In genomic region chr14:63563370-63564026, GRCh38 we compare ENCODE assay signal across 22 cellular contexts. TPM values are rescaled to one million over a fixed set of nuclear protein-coding genes. Genes with fewer than 3 reads are reported as not detected.
A peak's percentile ranks its signal among the peaks of the same experiment; 100 is the strongest.
DNase-seq lines count a peak whose midpoint lies in the region; ATAC-seq and TF ChIP-seq lines count a peak whose summit lies in the region.
"Had no signal": no experiment of that assay in that cellular context is flagged by ENCODE, and none has a peak within 500 bp of the region (broad histone marks: within the 10 kb centered on the region; RNA-seq: fewer than 3 reads in every experiment).

No MANE protein-coding gene starts in this region.

- H2AFZ ChIP-seq in GM23338 (peak overlapping the region; percentile 43; the same call in 1 of the 2 replicates), osteoblast (ENCODE audit: low read length) (no peak overlapping the region)

- no peaks in the 10 kb centered on the region for H3K9me2 ChIP-seq in GM23338 (ENCODE audit: insufficient read depth)

- no peaks in the 10 kb centered on the region for H3K4me1 Mint-ChIP-seq in GM23338
- H3K4me1 Mint-ChIP-seq in endothelial cell (ENCODE audit: unreplicated experiment): no peaks in the 10 kb centered on the region
- H3K4me1 Mint-ChIP-seq: activated B cell treated with CpG ODN at 0.5 μM for 24 hours, B cell, immature natural killer cell had no signal

- no peaks in the 10 kb centered on the region for H3K9me3 Mint-ChIP-seq in GM23338
- no peaks in the 10 kb centered on the region for H3K9me3 Mint-ChIP-seq in endothelial cell (ENCODE audit: unreplicated experiment)
- H3K9me3 Mint-ChIP-seq: immature natural killer cell had no signal

- H3K27ac Mint-ChIP-seq in GM23338: no peak overlapping the region
- H3K27ac Mint-ChIP-seq in endothelial cell (ENCODE audit: unreplicated experiment): no peak overlapping the region
- H3K27ac Mint-ChIP-seq: activated B cell treated with CpG ODN at 0.5 μM for 24 hours, B cell, immature natural killer cell had no signal

- TF ChIP-seq CTCF in GM23338 (conservative IDR thresholded peaks at IDR 0.05; ENCODE audit: low read depth in 2 of 2): no peak
- TF ChIP-seq CTCF in osteoblast (IDR thresholded peaks at IDR 0.05; ENCODE audit: extremely low read depth, low read depth, low read length): no peak
- TF ChIP-seq CTCF in endothelial cell (IDR thresholded peaks at IDR 0.05; ENCODE audit: unreplicated experiment): no peak

- ATAC-seq in GM23338: no peak
- ATAC-seq: body of pancreas had no signal

- H3K27ac ChIP-seq in GM23338 (ENCODE audit: low read depth) (no peak overlapping the region), osteoblast (ENCODE audit: low read depth, low read length) (no peak overlapping the region)
- H3K27ac ChIP-seq: body of pancreas, Peyer's patch, skin epidermis, vagina had no signal

- H3F3A ChIP-seq in GM23338 (replicated peaks; ENCODE audit: low read depth): no peaks in the 10 kb centered on the region

- DNase-seq in GM23338 (ENCODE audit: low spot score): no peak
- DNase-seq in RPMI7951 (ENCODE audit: low read depth): peak; percentile 91
- peak; percentile 55 for DNase-seq in dermis blood vessel endothelial cell
- peak; percentile 81 for DNase-seq in osteoblast (ENCODE audit: insufficient read length, low spot score, missing footprints)
- DNase-seq in NK-92 treated with Interleukin-12 subunit alpha and Interleukin-12 subunit beta, amount 100 ng/mL, for 24 hours (lab: John Stamatoyannopoulos, UW): no peak
- DNase-seq in erythroblast (lab: John Stamatoyannopoulos, UW): no peak
- DNase-seq in DMS79 (lab: John Stamatoyannopoulos, UW): no peak
- no peak for DNase-seq in endothelial cell (ENCODE audit: low spot score)
- DNase-seq: activated B cell treated with CpG ODN at 0.5 μM for 24 hours; activated effector memory CD4-positive, alpha-beta T cell treated with anti-CD3 and anti-CD28 coated beads, Interleukin-2, amount 50 U/mL, for 16 hours; DND-41; effector memory CD4-positive, alpha-beta T cell; immature natural killer cell; midbrain; NCI-H1694 treated with DMSO at 0.1 percent for 48 hours; NCI-H524; Peyer's patch; stimulated activated naive CD4-positive, alpha-beta T cell had no signal

- H3K4me2 ChIP-seq in GM23338: no peak overlapping the region
- H3K4me2 ChIP-seq in osteoblast (ENCODE audit: insufficient read depth, low read length): no peak overlapping the region

- no peaks in the 10 kb centered on the region for H4K20me1 ChIP-seq in GM23338 (replicated peaks; ENCODE audit: insufficient read depth)
- no peaks in the 10 kb centered on the region for H4K20me1 ChIP-seq in osteoblast (ENCODE audit: insufficient read depth, low read length)

- H3K27me3 Mint-ChIP-seq in GM23338 (ENCODE audit: insufficient read depth, low read depth, poor library complexity) (no peaks in the 10 kb centered on the region), endothelial cell (ENCODE audit: unreplicated experiment) (peaks cover 2% of the 10 kb centered on the region)

- H3K36me3 Mint-ChIP-seq in GM23338 (ENCODE audit: low read depth) (no peaks in the 10 kb centered on the region), endothelial cell (ENCODE audit: low read depth, unreplicated experiment) (no peaks in the 10 kb centered on the region)
- H3K36me3 Mint-ChIP-seq: immature natural killer cell had no signal

- TF ChIP-seq POLR2A in erythroblast (IDR thresholded peaks at IDR 0.05; ENCODE audit: low read length): no peak

- H3K27me3 ChIP-seq in GM23338 (ENCODE audit: insufficient read depth): no peaks in the 10 kb centered on the region
- peaks cover 4% of the 10 kb centered on the region for H3K27me3 ChIP-seq in osteoblast (ENCODE audit: insufficient read depth, low read length)
- H3K27me3 ChIP-seq: body of pancreas, Peyer's patch, vagina had no signal

- H3K79me2 ChIP-seq in GM23338 (replicated peaks; ENCODE audit: insufficient read depth) (no peaks in the 10 kb centered on the region), osteoblast (ENCODE audit: insufficient read depth, low read length) (no peaks in the 10 kb centered on the region)

- no peaks in the 10 kb centered on the region for H3K4me1 ChIP-seq in GM23338 (ENCODE audit: insufficient read depth)
- peaks cover 2% of the 10 kb centered on the region for H3K4me1 ChIP-seq in osteoblast (ENCODE audit: insufficient read depth, low read length)
- H3K4me1 ChIP-seq: body of pancreas, Peyer's patch, vagina had no signal

- no peak overlapping the region for H3K4me3 Mint-ChIP-seq in GM23338
- no peak overlapping the region for H3K4me3 Mint-ChIP-seq in endothelial cell (ENCODE audit: unreplicated experiment)
- H3K4me3 Mint-ChIP-seq: activated B cell treated with CpG ODN at 0.5 μM for 24 hours, B cell, immature natural killer cell had no signal

- no peaks in the 10 kb centered on the region for H3K9me3 ChIP-seq in osteoblast (ENCODE audit: low read depth, low read length)
- H3K9me3 ChIP-seq: body of pancreas, Peyer's patch, vagina had no signal

- no peak overlapping the region for H3K4me3 ChIP-seq in GM23338
- H3K4me3 ChIP-seq in osteoblast (ENCODE audit: insufficient read depth, low read length): no peak overlapping the region
- H3K4me3 ChIP-seq: body of pancreas, Peyer's patch, skin epidermis, vagina had no signal

- H3K36me3 ChIP-seq in GM23338 (ENCODE audit: insufficient read depth) (no peaks in the 10 kb centered on the region), osteoblast (ENCODE audit: insufficient read depth, low read length) (no peaks in the 10 kb centered on the region)
- H3K36me3 ChIP-seq: Peyer's patch, vagina had no signal

TF ChIP-seq in GM23338, 12 proteins besides CTCF, POLR2A, EP300 and RAD21 (continues in another document):
- TF ChIP-seq, protein P1, sequence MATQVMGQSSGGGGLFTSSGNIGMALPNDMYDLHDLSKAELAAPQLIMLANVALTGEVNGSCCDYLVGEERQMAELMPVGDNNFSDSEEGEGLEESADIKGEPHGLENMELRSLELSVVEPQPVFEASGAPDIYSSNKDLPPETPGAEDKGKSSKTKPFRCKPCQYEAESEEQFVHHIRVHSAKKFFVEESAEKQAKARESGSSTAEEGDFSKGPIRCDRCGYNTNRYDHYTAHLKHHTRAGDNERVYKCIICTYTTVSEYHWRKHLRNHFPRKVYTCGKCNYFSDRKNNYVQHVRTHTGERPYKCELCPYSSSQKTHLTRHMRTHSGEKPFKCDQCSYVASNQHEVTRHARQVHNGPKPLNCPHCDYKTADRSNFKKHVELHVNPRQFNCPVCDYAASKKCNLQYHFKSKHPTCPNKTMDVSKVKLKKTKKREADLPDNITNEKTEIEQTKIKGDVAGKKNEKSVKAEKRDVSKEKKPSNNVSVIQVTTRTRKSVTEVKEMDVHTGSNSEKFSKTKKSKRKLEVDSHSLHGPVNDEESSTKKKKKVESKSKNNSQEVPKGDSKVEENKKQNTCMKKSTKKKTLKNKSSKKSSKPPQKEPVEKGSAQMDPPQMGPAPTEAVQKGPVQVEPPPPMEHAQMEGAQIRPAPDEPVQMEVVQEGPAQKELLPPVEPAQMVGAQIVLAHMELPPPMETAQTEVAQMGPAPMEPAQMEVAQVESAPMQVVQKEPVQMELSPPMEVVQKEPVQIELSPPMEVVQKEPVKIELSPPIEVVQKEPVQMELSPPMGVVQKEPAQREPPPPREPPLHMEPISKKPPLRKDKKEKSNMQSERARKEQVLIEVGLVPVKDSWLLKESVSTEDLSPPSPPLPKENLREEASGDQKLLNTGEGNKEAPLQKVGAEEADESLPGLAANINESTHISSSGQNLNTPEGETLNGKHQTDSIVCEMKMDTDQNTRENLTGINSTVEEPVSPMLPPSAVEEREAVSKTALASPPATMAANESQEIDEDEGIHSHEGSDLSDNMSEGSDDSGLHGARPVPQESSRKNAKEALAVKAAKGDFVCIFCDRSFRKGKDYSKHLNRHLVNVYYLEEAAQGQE (IDR thresholded peaks at IDR 0.05; ENCODE audit: unreplicated experiment): no peak
- TF ChIP-seq EZH2phosphoT487 (IDR thresholded peaks at IDR 0.05; ENCODE audit: unreplicated experiment) (no peak), NANOG (IDR thresholded peaks at IDR 0.05; ENCODE audit: borderline replicate concordance) (no peak), JUNB (IDR thresholded peaks at IDR 0.05; ENCODE audit: unreplicated experiment) (no peak), CREB1 (CRISPR knock-in tag; IDR thresholded peaks at IDR 0.05; ENCODE audit: low read depth) (no peak), ZNF331 (CRISPR knock-in tag; IDR thresholded peaks at IDR 0.05; ENCODE audit: low read depth) (no peak), EZH2 (IDR thresholded peaks at IDR 0.05; ENCODE audit: low read depth, unreplicated experiment) (no peak)

RNA-seq across cellular contexts. Expression of gene PPP2R5E, which starts 20.3 kb away (rescaled TPM):
- total RNA-seq in GM23338 (2014; rRNA removed; shearing (Covaris generic)): 45.5 and 52.2 TPM in 2 replicates
- polyA plus RNA-seq in GM23338 (2016; fragmentation: Nextera tagmentation; extraction: Ambion mirVana): 37.8 and 40.9 TPM in 2 replicates
- total RNA-seq in RPMI7951 (2014; rRNA removed; shearing (Covaris generic)): 17.6 and 21.9 TPM in 2 replicates
- total RNA-seq in dermis blood vessel endothelial cell: 14.3 and 37.1 TPM in 2 replicates
- 25.6 and 29.3 TPM in 2 replicates for total RNA-seq in osteoblast
- total RNA-seq in endothelial cell (ENCODE audit: unreplicated experiment): 43.7 TPM

Comparison
In these comparisons a context has a peak if more than half of its experiments do, and no peak if none do; other contexts are left out.
1. DNase-seq: peak in RPMI7951 (single experiment), dermis blood vessel endothelial cell (single experiment) and osteoblast (single experiment); none in GM23338 (single experiment), NK-92 treated with Interleukin-12 subunit alpha and Interleukin-12 subunit beta, amount 100 ng/mL, for 24 hours (single experiment), erythroblast (0 of 2), DMS79 (single experiment) and endothelial cell (single experiment).